ENCODE assay signal across 14 cellular contexts in genomic region chr4:182042945-182043344, GRCh38.
DNase-seq lines count a peak whose midpoint lies in the region; ATAC-seq and TF ChIP-seq lines count a peak whose summit lies in the region.
"Had no signal": no experiment of that assay in that cellular context is flagged by ENCODE, and none has a peak within 500 bp of the region (broad histone marks: within the 10 kb centered on the region; RNA-seq: fewer than 3 reads in every experiment).

No MANE protein-coding gene starts in this region.

- no peak overlapping the region for H3K4me3 Mint-ChIP-seq in MCF 10A (ENCODE audit: unreplicated experiment)
- H3K4me3 Mint-ChIP-seq in natural killer cell treated with Interleukin-12 subunit alpha and Interleukin-12 subunit beta and Interleukin-15 and Interleukin-18, amount 100 ng/mL, for 72 hours, result no peak overlapping the region
- no peak overlapping the region for H3K4me3 Mint-ChIP-seq in CD4-positive, alpha-beta T cell

- peak overlapping the region; percentile 66 for H2AFZ ChIP-seq in mammary epithelial cell (ENCODE audit: low read depth, low read length)

- no peak overlapping the region for H3K27ac Mint-ChIP-seq in MCF 10A (ENCODE audit: low read depth, unreplicated experiment)
- no peak overlapping the region for H3K27ac Mint-ChIP-seq in natural killer cell treated with Interleukin-12 subunit alpha and Interleukin-12 subunit beta and Interleukin-15 and Interleukin-18, amount 100 ng/mL, for 72 hours
- no peak overlapping the region for H3K27ac Mint-ChIP-seq in CD4-positive, alpha-beta T cell

- DNase-seq in mammary epithelial cell (peak; percentile 66), MCF 10A (ENCODE audit: unreplicated experiment) (no peak), RWPE2 (ENCODE audit: low spot score) (no peak), foreskin melanocyte (peak; percentile 44), D341Med (ENCODE audit: low spot score) (no peak)
- DNase-seq in natural killer cell treated with Interleukin-12 subunit alpha and Interleukin-12 subunit beta and Interleukin-15 and Interleukin-18, amount 100 ng/mL, for 72 hours (ENCODE audit: low spot score), result no peak
- no peak for DNase-seq in CD4-positive, alpha-beta T cell
- DNase-seq: AML-193, DND-41 had no signal

- peak; percentile 85 for ATAC-seq in RWPE2 (ENCODE audit: low read depth)
- no peak for ATAC-seq in natural killer cell treated with Interleukin-12 subunit alpha and Interleukin-12 subunit beta and Interleukin-15 and Interleukin-18, amount 100 ng/mL, for 72 hours
- no peak for ATAC-seq in CD4-positive, alpha-beta T cell (ENCODE audit: poor library complexity)
- ATAC-seq: K562 had no signal

- no peaks in the 10 kb centered on the region for H3K9me3 ChIP-seq in mammary epithelial cell (replicated peaks; ENCODE audit: insufficient read depth, low read length)
- no peaks in the 10 kb centered on the region for H3K9me3 ChIP-seq in RWPE2 (ENCODE audit: severe bottlenecking)
- H3K9me3 ChIP-seq in CD4-positive, alpha-beta T cell (ENCODE audit: control insufficient read depth, low read length), result no peaks in the 10 kb centered on the region
- H3K9me3 ChIP-seq: BLaER1, HAP-1 had no signal

- 2% methylated on average over 8 of the region's 8 CpGs for whole genome bisulfite sequencing in mammary epithelial cell (ENCODE audit: low coverage, missing lambda C conversion rate)

- no peaks in the 10 kb centered on the region for H3K9me3 Mint-ChIP-seq in MCF 10A (ENCODE audit: unreplicated experiment)
- H3K9me3 Mint-ChIP-seq in natural killer cell treated with Interleukin-12 subunit alpha and Interleukin-12 subunit beta and Interleukin-15 and Interleukin-18, amount 100 ng/mL, for 72 hours, result peaks cover 15% of the 10 kb centered on the region
- peaks cover 5% of the 10 kb centered on the region for H3K9me3 Mint-ChIP-seq in CD4-positive, alpha-beta T cell

- BruUV-seq in mammary epithelial cell (replicated peaks; lab: Mats Ljungman, UMichigan) (TSS peak; percentile 86), MCF 10A (replicated peaks; lab: Mats Ljungman, UMichigan) (no TSS peak)

- POLR2A ChIA-PET in MCF 10A (lab: Yijun Ruan, JAX), result no interaction called here
- POLR2A ChIA-PET in CD4-positive, alpha-beta T cell (lab: Charles Lee), result no interaction called here

- no peaks in the 10 kb centered on the region for H3K79me2 ChIP-seq in mammary epithelial cell (ENCODE audit: insufficient read depth, low read length)

- no peaks in the 10 kb centered on the region for H3K4me1 Mint-ChIP-seq in MCF 10A (ENCODE audit: insufficient read depth, unreplicated experiment)
- no peaks in the 10 kb centered on the region for H3K4me1 Mint-ChIP-seq in natural killer cell treated with Interleukin-12 subunit alpha and Interleukin-12 subunit beta and Interleukin-15 and Interleukin-18, amount 100 ng/mL, for 72 hours (ENCODE audit: low read depth in 2 of 2)
- H3K4me1 Mint-ChIP-seq in CD4-positive, alpha-beta T cell (ENCODE audit: low read depth), result no peaks in the 10 kb centered on the region

- peaks cover 9% of the 10 kb centered on the region for H3K4me1 ChIP-seq in mammary epithelial cell (ENCODE audit: insufficient read depth, low read length)
- H3K4me1 ChIP-seq in RWPE2 (ENCODE audit: insufficient read depth, poor library complexity, severe bottlenecking), result no peaks in the 10 kb centered on the region
- H3K4me1 ChIP-seq: BLaER1 had no signal

- H3K36me3 ChIP-seq in mammary epithelial cell (ENCODE audit: insufficient read depth, low read length), result no peaks in the 10 kb centered on the region
- H3K36me3 ChIP-seq in RWPE2 (ENCODE audit: low read depth), result no peaks in the 10 kb centered on the region
- H3K36me3 ChIP-seq: BLaER1, HAP-1 had no signal

- H3K27me3 Mint-ChIP-seq in MCF 10A (ENCODE audit: insufficient read depth, unreplicated experiment), result no peaks in the 10 kb centered on the region
- no peaks in the 10 kb centered on the region for H3K27me3 Mint-ChIP-seq in natural killer cell treated with Interleukin-12 subunit alpha and Interleukin-12 subunit beta and Interleukin-15 and Interleukin-18, amount 100 ng/mL, for 72 hours
- H3K27me3 Mint-ChIP-seq in CD4-positive, alpha-beta T cell, result no peaks in the 10 kb centered on the region

- no peaks in the 10 kb centered on the region for H3K36me3 Mint-ChIP-seq in MCF 10A (ENCODE audit: insufficient read depth, unreplicated experiment)
- no peaks in the 10 kb centered on the region for H3K36me3 Mint-ChIP-seq in natural killer cell treated with Interleukin-12 subunit alpha and Interleukin-12 subunit beta and Interleukin-15 and Interleukin-18, amount 100 ng/mL, for 72 hours
- no peaks in the 10 kb centered on the region for H3K36me3 Mint-ChIP-seq in CD4-positive, alpha-beta T cell (ENCODE audit: low read depth)

- CTCF ChIA-PET in mammary epithelial cell (lab: Charles Lee; ENCODE audit: low non-redundant PET) (interaction anchor here (0.6 kb wide), 1 partner anchor 244 kb away, joined by 5 read pairs; no protein-coding TSS in a partner anchor), MCF 10A (lab: Yijun Ruan, JAX) (no interaction called here)
- CTCF ChIA-PET in CD4-positive, alpha-beta T cell (lab: Charles Lee), result no interaction called here

- H3K9ac ChIP-seq in mammary epithelial cell (ENCODE audit: insufficient read depth, low read length), result no peak overlapping the region
- H3K9ac ChIP-seq: BLaER1 had no signal

- H3K27ac ChIP-seq in mammary epithelial cell (ENCODE audit: insufficient read depth, low read depth, low read length) (peak overlapping the region; percentile 6), RWPE2 (ENCODE audit: poor library complexity, severe bottlenecking) (no peak overlapping the region)
- H3K27ac ChIP-seq in CD4-positive, alpha-beta T cell (ENCODE audit: low read depth, low read length), result no peak overlapping the region
- H3K27ac ChIP-seq: 22Rv1, BLaER1, HL-60 had no signal

- intact Hi-C loops in mammary epithelial cell (cut with micrococcal nuclease) (no loop called here), MCF 10A (cut with micrococcal nuclease) (no loop called here)
- intact Hi-C loops in CD4-positive, alpha-beta T cell (cut with DNase I, micrococcal nuclease), result no loop called here

- no peaks in the 10 kb centered on the region for H4K20me1 ChIP-seq in mammary epithelial cell (ENCODE audit: insufficient read depth, low read length)
- H4K20me1 ChIP-seq: BLaER1 had no signal

- TF ChIP-seq CTCF in mammary epithelial cell (conservative IDR thresholded peaks at IDR 0.05 in 1 of 2, IDR thresholded peaks at IDR 0.05 in 1 of 2; ENCODE audit: extremely low read depth in 1 of 2, insufficient read depth in 1 of 2, low read depth in 1 of 2, low read length in 2 of 2) (no peak), MCF 10A (IDR thresholded peaks at IDR 0.05; ENCODE audit: unreplicated experiment) (no peak), RWPE2 (IDR thresholded peaks at IDR 0.05; ENCODE audit: poor library complexity, severe bottlenecking) (no peak)
- no peak for TF ChIP-seq CTCF in CD4-positive, alpha-beta T cell (IDR thresholded peaks at IDR 0.05)

- no peaks in the 10 kb centered on the region for H3K27me3 ChIP-seq in mammary epithelial cell (ENCODE audit: insufficient read depth, low read length)
- no peaks in the 10 kb centered on the region for H3K27me3 ChIP-seq in RWPE2 (ENCODE audit: insufficient read depth, poor library complexity, severe bottlenecking)
- no peaks in the 10 kb centered on the region for H3K27me3 ChIP-seq in CD4-positive, alpha-beta T cell (ENCODE audit: control insufficient read depth, insufficient read depth, low read length)
- H3K27me3 ChIP-seq: BLaER1 had no signal

- peak overlapping the region; percentile 77 for H3K4me2 ChIP-seq in mammary epithelial cell (ENCODE audit: insufficient read depth, low read depth, low read length)
- H3K4me2 ChIP-seq: BLaER1 had no signal

- dilution Hi-C loops in mammary epithelial cell (cut with HindIII; ENCODE audit: low sequenced_read_pairs), result no loop called here

- in situ Hi-C loops in mammary epithelial cell (cut with MboI; ENCODE audit: low sequenced_read_pairs in 2 of 2), result no loop called here

- H3K4me3 ChIP-seq in mammary epithelial cell (replicated peaks in 1 of 3; ENCODE audit: insufficient read depth in 1 of 3, low read depth in 2 of 3, low read length in 3 of 3), result peak overlapping the region; percentile 0 to 38 (median 33)
- no peak overlapping the region for H3K4me3 ChIP-seq in RWPE2 (ENCODE audit: severe bottlenecking)
- H3K4me3 ChIP-seq: BLaER1, HAP-1, K562 had no signal

Comparison
In these comparisons a context has a peak if more than half of its experiments do, and no peak if none do; other contexts are left out.
1. DNase-seq: peak in mammary epithelial cell (single experiment) and foreskin melanocyte (single experiment); none in MCF 10A (single experiment), RWPE2 (single experiment), natural killer cell treated with Interleukin-12 subunit alpha and Interleukin-12 subunit beta and Interleukin-15 and Interleukin-18, amount 100 ng/mL, for 72 hours (single experiment), D341Med (single experiment) and CD4-positive, alpha-beta T cell (0 of 10).